Comparison of ENCODE assay signal across 15 cellular contexts in genomic region chr13:99340638-99341037, GRCh38. TPM values are rescaled to one million over a fixed set of nuclear protein-coding genes. Genes with fewer than 3 reads are reported as not detected.
A peak's percentile ranks its signal among the peaks of the same experiment; 100 is the strongest.
DNase-seq lines count a peak whose midpoint lies in the region; ATAC-seq and TF ChIP-seq lines count a peak whose summit lies in the region.
"Had no signal": no experiment of that assay in that cellular context is flagged by ENCODE, and none has a peak within 500 bp of the region (broad histone marks: within the 10 kb centered on the region; RNA-seq: fewer than 3 reads in every experiment).

No MANE protein-coding gene starts in this region.

- intact Hi-C loops in MCF 10A (cut with micrococcal nuclease) (no loop called here), breast epithelium (cut with DNase I; ENCODE audit: low total_unique reads) (no loop called here), OCI-LY7 (cut with micrococcal nuclease; ENCODE audit: unreplicated experiment) (no loop called here), colonic mucosa (cut with DNase I) (no loop called here)

- no peak overlapping the region for H3K9ac ChIP-seq in colonic mucosa (ENCODE audit: low read depth in 2 of 2, low read length in 2 of 2)

- no peaks in the 10 kb centered on the region for H4K20me1 ChIP-seq in OCI-LY7 (ENCODE audit: insufficient read depth, low read length)

- no peaks in the 10 kb centered on the region for H3K9me2 ChIP-seq in OCI-LY7 (ENCODE audit: insufficient read depth, low read length)

- no peak overlapping the region for H3K27ac ChIP-seq in breast epithelium
- H3K27ac ChIP-seq in OCI-LY7 (ENCODE audit: low read depth, low read length, poor library complexity, severe bottlenecking) = no peak overlapping the region
- H3K27ac ChIP-seq in colonic mucosa = no peak overlapping the region

- TF ChIP-seq POLR2A in breast epithelium (IDR thresholded peaks at IDR 0.05) = no peak

- BruUV-seq in MCF 10A (replicated peaks; lab: Mats Ljungman, UMichigan) = TSS peak; percentile 16
- no TSS peak for BruUV-seq in OCI-LY7 (replicated peaks; lab: Mats Ljungman, UMichigan)

- H3K4me3 Mint-ChIP-seq in MCF 10A (ENCODE audit: unreplicated experiment) = no peak overlapping the region
- peak overlapping the region; percentile 81 to 84 for H3K4me3 Mint-ChIP-seq in effector memory CD8-positive, alpha-beta T cell
- H3K4me3 Mint-ChIP-seq: HFFc6 had no signal

- H3K36me3 ChIP-seq in breast epithelium (no peaks in the 10 kb centered on the region), OCI-LY7 (ENCODE audit: insufficient read depth, low read length) (peaks cover 13% of the 10 kb centered on the region; the same call in 1 of the 2 replicates), colonic mucosa (no peaks in the 10 kb centered on the region)

- H3K4me3 ChIP-seq in breast epithelium (no peak overlapping the region), OCI-LY7 (ENCODE audit: low read depth, low read length, poor library complexity, severe bottlenecking) (no peak overlapping the region), colonic mucosa (no peak overlapping the region)

- H3K9me3 Mint-ChIP-seq in MCF 10A (ENCODE audit: unreplicated experiment) = no peaks in the 10 kb centered on the region
- H3K9me3 Mint-ChIP-seq in effector memory CD8-positive, alpha-beta T cell = no peaks in the 10 kb centered on the region
- H3K9me3 Mint-ChIP-seq: HFFc6 had no signal

- peak overlapping the region; percentile 64; the same call in 1 of the 2 replicates for H3K4me2 ChIP-seq in OCI-LY7 (ENCODE audit: low read length)

- POLR2A ChIA-PET in MCF 10A (lab: Yijun Ruan, JAX) (interaction anchor here (0.7 to 1.6 kb wide), 4 partner anchors 19 to 160 kb away, joined by 3 to 6 read pairs (median 3); no protein-coding TSS in a partner anchor), OCI-LY7 (lab: Charles Lee) (interaction anchor here (0.7 kb wide), 1 partner anchor 1246 kb away, joined by 3 read pairs; no protein-coding TSS in a partner anchor)

- H3K4me1 ChIP-seq in breast epithelium (no peaks in the 10 kb centered on the region), OCI-LY7 (ENCODE audit: insufficient read depth, low read length, poor library complexity, severe bottlenecking) (peaks cover 10% of the 10 kb centered on the region), colonic mucosa (no peaks in the 10 kb centered on the region)

- no peaks in the 10 kb centered on the region for H3K27me3 Mint-ChIP-seq in MCF 10A (ENCODE audit: insufficient read depth, unreplicated experiment)
- H3K27me3 Mint-ChIP-seq in effector memory CD8-positive, alpha-beta T cell = no peaks in the 10 kb centered on the region

- peaks cover 9% of the 10 kb centered on the region for H3K4me1 Mint-ChIP-seq in MCF 10A (ENCODE audit: insufficient read depth, unreplicated experiment)
- peaks cover 48 to 66% of the 10 kb centered on the region in 2 donors for H3K4me1 Mint-ChIP-seq in effector memory CD8-positive, alpha-beta T cell (ENCODE audit: low read depth in 2 of 2)

- H3K27ac Mint-ChIP-seq in MCF 10A (ENCODE audit: low read depth, unreplicated experiment) = no peak overlapping the region
- H3K27ac Mint-ChIP-seq in effector memory CD8-positive, alpha-beta T cell = peak overlapping the region; percentile 75 to 91
- H3K27ac Mint-ChIP-seq: HFFc6 had no signal

- H3K9me3 ChIP-seq in breast epithelium = no peaks in the 10 kb centered on the region
- H3K9me3 ChIP-seq in OCI-LY7 (ENCODE audit: low read length) = no peaks in the 10 kb centered on the region
- H3K9me3 ChIP-seq in colonic mucosa = no peaks in the 10 kb centered on the region

- DNase-seq in MCF 10A (ENCODE audit: unreplicated experiment) = no peak
- no peak for DNase-seq in breast epithelium (ENCODE audit: low spot score in 2 of 2)
- no peak for DNase-seq in OCI-LY7 (ENCODE audit: low spot score)
- no peak for DNase-seq in effector memory CD8-positive, alpha-beta T cell
- no peak for DNase-seq in stimulated activated CD4-positive, alpha-beta T cell treated with anti-CD3 and anti-CD28 coated beads, Interleukin-15, amount 100 ng/mL, for 24 hours
- DNase-seq in AG08396 (ENCODE audit: low spot score) = no peak
- no peak for DNase-seq in colonic mucosa
- DNase-seq: KG1, MM.1S, NCI-H1105, NCI-H187, NCI-H446 treated with DMSO at 0.1 percent for 48 hours, NCI-H774 had no signal

- H3K36me3 Mint-ChIP-seq in MCF 10A (ENCODE audit: insufficient read depth, unreplicated experiment) = peaks cover 44% of the 10 kb centered on the region
- peaks cover 35% of the 10 kb centered on the region for H3K36me3 Mint-ChIP-seq in effector memory CD8-positive, alpha-beta T cell (ENCODE audit: insufficient read depth)

- no peaks in the 10 kb centered on the region for H3K79me2 ChIP-seq in OCI-LY7 (ENCODE audit: insufficient read depth, low read depth, low read length)

- ATAC-seq in effector memory CD8-positive, alpha-beta T cell (replicated peaks) = peak; percentile 49

- H3K27me3 ChIP-seq in breast epithelium (no peaks in the 10 kb centered on the region), colonic mucosa (no peaks in the 10 kb centered on the region)

- CTCF ChIA-PET in MCF 10A (lab: Yijun Ruan, JAX) (interaction anchor here (0.9 to 1.3 kb wide), 3 partner anchors 71 to 164 kb away, joined by 3 to 5 read pairs (median 4); no protein-coding TSS in a partner anchor), OCI-LY7 (lab: Charles Lee; ENCODE audit: unreplicated experiment) (no interaction called here)

- no peak overlapping the region for H2AFZ ChIP-seq in OCI-LY7 (ENCODE audit: low read length)

- no peak for TF ChIP-seq CTCF in MCF 10A (IDR thresholded peaks at IDR 0.05; ENCODE audit: unreplicated experiment)
- no peak for TF ChIP-seq CTCF in breast epithelium (IDR thresholded peaks at IDR 0.05)
- TF ChIP-seq CTCF in OCI-LY7 (conservative IDR thresholded peaks at IDR 0.05; ENCODE audit: low read length) = no peak
- no peak for TF ChIP-seq CTCF in colonic mucosa (IDR thresholded peaks at IDR 0.05)

RNA-seq across cellular contexts. Expression of gene GPR183, which starts 33.4 kb away (rescaled TPM):
- total RNA-seq in MCF 10A (2022) = not detected in 2 replicates
- 10 to 100 TPM; 10.2 to 30.1 (median 21.4) TPM for total RNA-seq in breast epithelium
- total RNA-seq in OCI-LY7 (2014; rRNA removed; shearing (Covaris generic)) = not detected in 2 replicates
- not detected in 2 replicates for total RNA-seq in OCI-LY7 (2022)
- 1 to 10 TPM; 1.5 to 8.3 TPM for total RNA-seq in colonic mucosa
- total RNA-seq: H1 had no signal
